Comparison of ENCODE assay signal across 17 cellular contexts in genomic region chr1:180906511-180906910, GRCh38. TPM values are rescaled to one million over a fixed set of nuclear protein-coding genes. Genes with fewer than 3 reads are reported as not detected.
"Had no signal": no experiment of that assay in that cellular context is flagged by ENCODE, and none has a peak within 500 bp of the region (broad histone marks: within the 10 kb centered on the region; RNA-seq: fewer than 3 reads in every experiment).

No MANE protein-coding gene starts in this region.

- DNase-seq: cortex of kidney; dorsolateral prefrontal cortex; effector CD8-positive, alpha-beta T cell; gastrocnemius medialis; immature natural killer cell; left ventricle myocardium inferior; mesendoderm; naive B cell; ovary; right cardiac atrium; small intestine; stimulated activated CD4-positive, alpha-beta T cell treated with anti-CD3 and anti-CD28 coated beads, Interleukin-12 subunit alpha, Interleukin-12 subunit beta, amount 100 ng/mL, for 4 hours; stimulated activated naive CD4-positive, alpha-beta T cell treated with Interleukin-2 at 50 U/mL for 16 hours had no signal

- H3K9me3 Mint-ChIP-seq: immature natural killer cell, nephron, type B pancreatic cell had no signal

- ATAC-seq: gastrocnemius medialis, right cardiac atrium had no signal

- H3K4me3 ChIP-seq: dorsolateral prefrontal cortex, esophagus muscularis mucosa, gastrocnemius medialis, left ventricle myocardium inferior, ovary had no signal

- H3K36me3 Mint-ChIP-seq: immature natural killer cell, naive B cell, type B pancreatic cell had no signal

- H3K4me3 Mint-ChIP-seq: immature natural killer cell, naive B cell, nephron, type B pancreatic cell had no signal

- H3K4me1 ChIP-seq: gastrocnemius medialis had no signal

- H3K27ac ChIP-seq: dorsolateral prefrontal cortex, esophagus muscularis mucosa, gastrocnemius medialis, left ventricle myocardium inferior, neutrophil, ovary had no signal

- H3K36me3 ChIP-seq: esophagus muscularis mucosa, gastrocnemius medialis, left ventricle myocardium inferior, neutrophil, ovary had no signal

- H3K27ac Mint-ChIP-seq: immature natural killer cell, naive B cell, nephron, type B pancreatic cell had no signal

- H3K9me3 ChIP-seq: esophagus muscularis mucosa, gastrocnemius medialis, left ventricle myocardium inferior, neutrophil, ovary had no signal

- H3K27me3 ChIP-seq: dorsolateral prefrontal cortex, esophagus muscularis mucosa, gastrocnemius medialis, ovary had no signal

RNA-seq across cellular contexts. Expression of gene KIAA1614, which starts 6.2 kb away (rescaled TPM):
- polyA plus RNA-seq: immature natural killer cell had no signal
